In the genomic region with DNA sequence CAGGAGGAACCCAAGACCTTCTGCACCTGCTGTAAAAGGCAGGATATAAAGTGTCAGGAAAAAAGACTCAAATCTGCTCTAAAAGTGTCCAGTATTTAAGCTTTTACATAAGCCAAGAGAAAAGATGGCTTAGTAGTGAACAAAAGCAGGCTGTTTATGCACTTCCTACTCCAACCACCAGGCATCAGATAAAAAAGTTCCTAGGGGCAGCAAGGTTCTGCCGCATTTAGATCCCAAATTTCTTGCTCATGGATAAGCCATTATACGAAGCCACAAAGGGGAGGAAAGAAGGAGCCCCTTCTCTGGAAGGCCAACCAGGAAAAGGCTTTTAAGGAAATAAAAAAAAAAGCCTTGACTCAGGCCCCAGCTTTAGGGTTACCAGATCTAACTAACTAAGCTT, we compare ENCODE assay signal across 11 cellular contexts. TPM values are rescaled to one million over a fixed set of nuclear protein-coding genes. Genes with fewer than 3 reads are reported as not detected.
DNase-seq lines count a peak whose midpoint lies in the region; ATAC-seq and TF ChIP-seq lines count a peak whose summit lies in the region.
"Had no signal": no experiment of that assay in that cellular context is flagged by ENCODE, and none has a peak within 500 bp of the region (broad histone marks: within the 10 kb centered on the region; RNA-seq: fewer than 3 reads in every experiment).

No MANE protein-coding gene starts in this region.

- H4K20me1 ChIP-seq in OCI-LY7 (ENCODE audit: insufficient read depth, low read length), result no peaks in the 10 kb centered on the region

- no peak for TF ChIP-seq POLR2A in gastroesophageal sphincter (IDR thresholded peaks at IDR 0.05)

- H3K36me3 ChIP-seq in OCI-LY7 (ENCODE audit: insufficient read depth, low read length), result peaks cover 9% of the 10 kb centered on the region
- no peaks in the 10 kb centered on the region for H3K36me3 ChIP-seq in gastroesophageal sphincter

- DNase-seq in ELF-1 (ENCODE audit: low read depth, low spot score) (peak; percentile 26), OCI-LY7 (ENCODE audit: low spot score) (peak; percentile 27), retinal pigment epithelial cell (ENCODE audit: low read depth) (no peak), AG08396 (ENCODE audit: low spot score) (no peak), NCI-H1417 (lab: John Stamatoyannopoulos, UW) (no peak)
- no peak for DNase-seq in activated naive CD4-positive, alpha-beta T cell (lab: John Stamatoyannopoulos, UW)
- DNase-seq: activated CD4-positive, alpha-beta T cell treated with anti-CD3 and anti-CD28 coated beads for 4 hours; left cardiac atrium; NCI-H524 treated with DMSO at 0.1 percent for 48 hours had no signal

- H3K4me3 ChIP-seq in OCI-LY7 (ENCODE audit: low read depth, low read length, poor library complexity, severe bottlenecking) (no peak overlapping the region), gastroesophageal sphincter (peak overlapping the region in 1 of 2 donors; percentile 55), retinal pigment epithelial cell (ENCODE audit: low read length) (peak overlapping the region; percentile 69)

- H3K27me3 ChIP-seq in gastroesophageal sphincter, result no peaks in the 10 kb centered on the region

- no peak for TF ChIP-seq EP300 in gastroesophageal sphincter (IDR thresholded peaks at IDR 0.05)

- H3K9me2 ChIP-seq in OCI-LY7 (ENCODE audit: insufficient read depth, low read length), result no peaks in the 10 kb centered on the region

- ATAC-seq in gastroesophageal sphincter (no peak), HG02610 (IDR thresholded peaks at IDR 0.05; ENCODE audit: unreplicated experiment) (no peak)

- CTCF ChIA-PET in OCI-LY7 (lab: Charles Lee; ENCODE audit: unreplicated experiment), result interaction anchor here (1.0 to 1.3 kb wide), 2 partner anchors 14 to 18 kb away, joined by 3 to 4 read pairs; no protein-coding TSS in a partner anchor

- H3K27ac ChIP-seq in OCI-LY7 (ENCODE audit: low read depth, low read length, poor library complexity, severe bottlenecking) (no peak overlapping the region), gastroesophageal sphincter (peak overlapping the region in 2 of 4 donors; percentile 19 to 25)

- H3K4me1 ChIP-seq in OCI-LY7 (ENCODE audit: insufficient read depth, low read length, poor library complexity, severe bottlenecking), result peaks cover 22% of the 10 kb centered on the region
- peaks cover 0 to 27% (median 0%) of the 10 kb centered on the region in 3 donors for H3K4me1 ChIP-seq in gastroesophageal sphincter

- intact Hi-C loops in OCI-LY7 (cut with micrococcal nuclease; ENCODE audit: unreplicated experiment), result no loop called here

- peak overlapping the region; percentile 73; the same call in 1 of the 2 replicates for H3K4me2 ChIP-seq in OCI-LY7 (ENCODE audit: low read length)

- no TSS peak for BruUV-seq in OCI-LY7 (replicated peaks; lab: Mats Ljungman, UMichigan)

- H3K9me3 ChIP-seq in OCI-LY7 (ENCODE audit: low read length) (peaks cover 16% of the 10 kb centered on the region; the same call in 1 of the 2 replicates), gastroesophageal sphincter (no peaks in the 10 kb centered on the region)

- WGBS in gastroesophageal sphincter (ENCODE audit: low coverage in 1 of 2), 2 donors, result 40 to 86% methylated on average over 1 to 2 of the region's 2 CpGs

- peak; percentile 46 for TF ChIP-seq CTCF in OCI-LY7 (conservative IDR thresholded peaks at IDR 0.05; ENCODE audit: low read length)
- peak; percentile 12 to 31 (median 19) for TF ChIP-seq CTCF in gastroesophageal sphincter (IDR thresholded peaks at IDR 0.05)
- peak; percentile 52 for TF ChIP-seq CTCF in retinal pigment epithelial cell (conservative IDR thresholded peaks at IDR 0.05; ENCODE audit: low read depth, low read length)

- H3K79me2 ChIP-seq in OCI-LY7 (ENCODE audit: insufficient read depth, low read depth, low read length), result no peaks in the 10 kb centered on the region

- POLR2A ChIA-PET in OCI-LY7 (lab: Charles Lee), result interaction anchor here (0.6 to 3.2 kb wide), 11 partner anchors 9 to 240 kb away, joined by 3 to 16 read pairs (median 7); partner anchors contain the start of genes GCSAM and SLC9C1

- peak overlapping the region; percentile 97; the same call in 1 of the 2 replicates for H2AFZ ChIP-seq in OCI-LY7 (ENCODE audit: low read length)

RNA-seq across cellular contexts. Expression of gene SLC9C1, which starts 10.6 kb away (rescaled TPM):
- not detected in 2 replicates for total RNA-seq in OCI-LY7 (2014; rRNA removed; shearing (Covaris generic))
- not detected in 2 replicates for total RNA-seq in OCI-LY7 (2022)
- under 1 TPM in 1 of 4 donors, not detected in 3; 0.15 TPM for total RNA-seq in gastroesophageal sphincter

RNA-seq across cellular contexts. Expression of gene CD200, which starts 28.3 kb away (rescaled TPM):
- not detected in 2 replicates for total RNA-seq in OCI-LY7 (2014; rRNA removed; shearing (Covaris generic))
- total RNA-seq in OCI-LY7 (2022), result 0.18 TPM in 1 of 2 replicates, not detected in the other
- 10 to 100 TPM in 1 of 4 donors, 1 to 10 TPM in 3; 2.5 to 15.6 (median 4.8) TPM for total RNA-seq in gastroesophageal sphincter

Comparison
In these comparisons a context has a peak if more than half of its experiments do, and no peak if none do; other contexts are left out.
1. DNase-seq: peak in ELF-1 (single experiment) and OCI-LY7 (single experiment); none in retinal pigment epithelial cell (single experiment), AG08396 (single experiment), activated naive CD4-positive, alpha-beta T cell (0 of 4) and NCI-H1417 (0 of 3).
2. Peak in every context shown above with its lines, with median percentiles within 50 percentile points of each other: CTCF ChIP-seq.